Comparison of ENCODE assay signal across 24 cellular contexts in the genomic region with DNA sequence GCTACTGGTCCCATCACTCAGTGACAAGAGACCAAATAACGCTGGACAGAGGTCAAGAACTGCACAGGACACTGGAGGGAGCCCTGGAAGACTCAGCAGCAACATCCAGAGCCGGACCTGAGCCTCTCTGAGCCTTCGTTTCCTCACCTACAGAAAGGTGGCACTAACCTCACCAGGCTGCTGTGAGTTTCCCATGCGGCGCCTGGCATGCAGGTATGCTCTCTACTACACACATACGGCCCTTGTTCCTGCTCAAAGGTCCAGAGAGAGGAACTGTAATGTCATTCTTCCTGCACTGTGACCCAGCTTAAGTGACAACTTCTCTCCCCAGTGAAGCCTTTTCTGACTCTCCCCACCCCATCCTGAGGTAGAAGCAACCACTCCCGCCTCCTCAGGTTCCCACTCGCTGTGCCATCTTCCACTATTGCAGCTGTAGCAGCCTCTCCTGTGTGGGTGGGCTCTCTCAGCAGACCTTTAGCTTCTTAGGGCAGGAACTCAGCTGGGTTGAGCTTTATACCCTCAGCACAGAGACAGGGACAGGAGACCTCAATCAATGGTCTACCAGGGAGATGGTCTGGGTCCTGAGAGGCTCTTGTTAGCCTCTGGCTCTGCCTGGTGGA. TPM values are rescaled to one million over a fixed set of nuclear protein-coding genes. Genes with fewer than 3 reads are reported as not detected.
A peak's percentile ranks its signal among the peaks of the same experiment; 100 is the strongest.
DNase-seq lines count a peak whose midpoint lies in the region; ATAC-seq and TF ChIP-seq lines count a peak whose summit lies in the region.
"Had no signal": no experiment of that assay in that cellular context is flagged by ENCODE, and none has a peak within 500 bp of the region (broad histone marks: within the 10 kb centered on the region; RNA-seq: fewer than 3 reads in every experiment).

No MANE protein-coding gene starts in this region.

- no peaks in the 10 kb centered on the region for H3K9me3 ChIP-seq in neuronal stem cell (replicated peaks in 1 of 2; ENCODE audit: control insufficient read depth in 2 of 2, insufficient read depth in 1 of 2, low read depth in 1 of 2, low read length in 2 of 2)
- H3K9me3 ChIP-seq in endodermal cell (ENCODE audit: control insufficient read depth, low read length) = no peaks in the 10 kb centered on the region
- H3K9me3 ChIP-seq: BLaER1 had no signal

- H3K18ac ChIP-seq in neuronal stem cell (ENCODE audit: low read length) = no peak overlapping the region

- H3K36me3 ChIP-seq in neuronal stem cell (replicated peaks in 1 of 2; ENCODE audit: control insufficient read depth in 2 of 2, insufficient read depth in 2 of 2, low read length in 2 of 2) (no peaks in the 10 kb centered on the region), endodermal cell (ENCODE audit: control insufficient read depth, insufficient read depth, low read length) (peaks cover 19% of the 10 kb centered on the region)

- no peak overlapping the region for H3K9ac ChIP-seq in neuronal stem cell (ENCODE audit: low read depth, low read length, poor library complexity)
- H3K9ac ChIP-seq in endodermal cell (ENCODE audit: extremely low read depth, low read length, poor library complexity, severe bottlenecking) = no peak overlapping the region
- H3K9ac ChIP-seq: BLaER1 had no signal

- H2AFZ ChIP-seq in neuronal stem cell (ENCODE audit: low read length) = no peak overlapping the region
- H2AFZ ChIP-seq: PC-9 had no signal

- no peak for DNase-seq in stimulated activated naive CD8-positive, alpha-beta T cell treated with anti-CD3 and anti-CD28 coated beads, Interleukin-15, amount 100 ng/mL, for 72 hours
- no peak for DNase-seq in stimulated activated naive CD8-positive, alpha-beta T cell treated with anti-CD3 and anti-CD28 coated beads, Interleukin-15, Interleukin-2, amounts not matched to agents 100 U/mL and 50 U/mL, for 24 hours
- no peak for DNase-seq in central memory CD8-positive, alpha-beta T cell (ENCODE audit: low spot score in 2 of 2)
- DNase-seq in neuronal stem cell (ENCODE audit: low spot score) = no peak
- no peak for DNase-seq in progenitor cell of endocrine pancreas (ENCODE audit: low spot score, unreplicated experiment)
- DNase-seq in NCI-H1105 treated with DMSO at 0.1 percent for 48 hours (lab: John Stamatoyannopoulos, UW) = no peak
- no peak for DNase-seq in endodermal cell
- DNase-seq: CD4-positive, CD25-positive, alpha-beta regulatory T cell; DMS153; DND-41; GOT3; HCEC 1CT; Kasumi-1; NCI-H1105; NCI-H146; NCI-H1930; NCI-H2107; NCI-H524; NCI-H774; PC-9; RPMI8226; SHP77 had no signal

- TF ChIP-seq CTCF in progenitor cell of endocrine pancreas (IDR thresholded peaks at IDR 0.05; ENCODE audit: unreplicated experiment) (no peak), endodermal cell (conservative IDR thresholded peaks at IDR 0.05) (no peak)

- no peak overlapping the region for H3K4ac ChIP-seq in neuronal stem cell (ENCODE audit: low read length)

- no peak overlapping the region for H2BK120ac ChIP-seq in neuronal stem cell (ENCODE audit: low read depth, low read length)

- H3K4me1 ChIP-seq in neuronal stem cell (ENCODE audit: control insufficient read depth in 2 of 2, insufficient read depth in 1 of 2, low read depth in 1 of 2, low read length in 2 of 2) (peaks cover 29% of the 10 kb centered on the region in 2 donors), endodermal cell (ENCODE audit: control insufficient read depth, insufficient read depth, low read length) (peaks cover 12% of the 10 kb centered on the region)

- H3K4me2 ChIP-seq in neuronal stem cell (ENCODE audit: insufficient read depth, low read length, poor library complexity, severe bottlenecking) = no peak overlapping the region
- H3K4me2 ChIP-seq: PC-9 had no signal

- H3K36me3 Mint-ChIP-seq in central memory CD8-positive, alpha-beta T cell (ENCODE audit: insufficient read depth) = peaks cover 19% of the 10 kb centered on the region
- peaks cover 6% of the 10 kb centered on the region for H3K36me3 Mint-ChIP-seq in progenitor cell of endocrine pancreas (ENCODE audit: insufficient read depth)
- peaks cover 11% of the 10 kb centered on the region for H3K36me3 Mint-ChIP-seq in endodermal cell (ENCODE audit: low read depth)

- peaks cover 12% of the 10 kb centered on the region for H3K4me1 Mint-ChIP-seq in stimulated activated naive CD8-positive, alpha-beta T cell treated with anti-CD3 and anti-CD28 coated beads, Interleukin-15, amount 100 ng/mL, for 72 hours
- H3K4me1 Mint-ChIP-seq in central memory CD8-positive, alpha-beta T cell = no peaks in the 10 kb centered on the region
- H3K4me1 Mint-ChIP-seq in progenitor cell of endocrine pancreas (ENCODE audit: low read depth) (peaks cover 10% of the 10 kb centered on the region), endodermal cell (peaks cover 31% of the 10 kb centered on the region)
- H3K4me1 Mint-ChIP-seq: CD4-positive, CD25-positive, alpha-beta regulatory T cell had no signal

- H4K8ac ChIP-seq in neuronal stem cell (ENCODE audit: low read depth, low read length) = no peak overlapping the region

- WGBS in neuronal stem cell (ENCODE audit: extremely low coverage in 2 of 2, insufficient read length in 2 of 2, insufficient replicate concordance in 1 of 2), 2 donors = no CpG with 5 or more reads among the region's 8 CpGs
- 92 to 100% methylated on average over 6 to 8 of the region's 8 CpGs for WGBS in endodermal cell (ENCODE audit: insufficient coverage in 1 of 2, insufficient read length in 1 of 2), 2 experiments

- no peak overlapping the region for H3K4me3 ChIP-seq in neuronal stem cell (ENCODE audit: low read length in 2 of 2)
- H3K4me3 ChIP-seq in endodermal cell (ENCODE audit: low read length) = no peak overlapping the region
- H3K4me3 ChIP-seq: BLaER1, K562, PC-9 had no signal

- no peak overlapping the region for H3K27ac ChIP-seq in neuronal stem cell (replicated peaks; ENCODE audit: low read length)
- H3K27ac ChIP-seq in endodermal cell (ENCODE audit: low read depth, low read length) = no peak overlapping the region
- H3K27ac ChIP-seq: BLaER1, PC-9 had no signal

- H3K27ac Mint-ChIP-seq in stimulated activated naive CD8-positive, alpha-beta T cell treated with anti-CD3 and anti-CD28 coated beads, Interleukin-15, amount 100 ng/mL, for 72 hours = peak overlapping the region; percentile 11 to 61
- H3K27ac Mint-ChIP-seq in central memory CD8-positive, alpha-beta T cell (ENCODE audit: low read depth) = peak overlapping the region; percentile 65
- no peak overlapping the region for H3K27ac Mint-ChIP-seq in progenitor cell of endocrine pancreas
- no peak overlapping the region for H3K27ac Mint-ChIP-seq in endodermal cell

- H2BK5ac ChIP-seq in neuronal stem cell (ENCODE audit: low read length) = no peak overlapping the region

- H4K91ac ChIP-seq in neuronal stem cell (ENCODE audit: low read depth, low read length, poor library complexity) = no peak overlapping the region

- no peak overlapping the region for H2AK5ac ChIP-seq in neuronal stem cell (ENCODE audit: low read depth, low read length)

- no peaks in the 10 kb centered on the region for H3K27me3 Mint-ChIP-seq in stimulated activated naive CD8-positive, alpha-beta T cell treated with anti-CD3 and anti-CD28 coated beads, Interleukin-15, amount 100 ng/mL, for 72 hours
- no peaks in the 10 kb centered on the region for H3K27me3 Mint-ChIP-seq in central memory CD8-positive, alpha-beta T cell
- H3K27me3 Mint-ChIP-seq in progenitor cell of endocrine pancreas = no peaks in the 10 kb centered on the region
- no peaks in the 10 kb centered on the region for H3K27me3 Mint-ChIP-seq in endodermal cell (ENCODE audit: insufficient read depth)
- H3K27me3 Mint-ChIP-seq: CD4-positive, CD25-positive, alpha-beta regulatory T cell had no signal

- no peak overlapping the region for H3K23ac ChIP-seq in neuronal stem cell (ENCODE audit: low read depth, low read length, poor library complexity)

- no peak for ATAC-seq in stimulated activated naive CD8-positive, alpha-beta T cell treated with anti-CD3 and anti-CD28 coated beads, Interleukin-15, amount 100 ng/mL, for 72 hours
- ATAC-seq in stimulated activated naive CD8-positive, alpha-beta T cell treated with anti-CD3 and anti-CD28 coated beads, Interleukin-15, Interleukin-2, amounts not matched to agents 100 U/mL and 50 U/mL, for 24 hours = no peak
- ATAC-seq in central memory CD8-positive, alpha-beta T cell (replicated peaks; ENCODE audit: extremely low read depth, poor library complexity, severe bottlenecking) = no peak
- ATAC-seq: K562 had no signal

- no peak overlapping the region for H2BK15ac ChIP-seq in neuronal stem cell (ENCODE audit: low read length)

- H2BK12ac ChIP-seq in neuronal stem cell (ENCODE audit: low read length) = no peak overlapping the region

- peak overlapping the region; percentile 64 for H3K14ac ChIP-seq in neuronal stem cell (ENCODE audit: low read length)

- H3K9me3 Mint-ChIP-seq in stimulated activated naive CD8-positive, alpha-beta T cell treated with anti-CD3 and anti-CD28 coated beads, Interleukin-15, amount 100 ng/mL, for 72 hours = no peaks in the 10 kb centered on the region
- no peaks in the 10 kb centered on the region for H3K9me3 Mint-ChIP-seq in central memory CD8-positive, alpha-beta T cell
- no peaks in the 10 kb centered on the region for H3K9me3 Mint-ChIP-seq in progenitor cell of endocrine pancreas (ENCODE audit: low read depth)
- no peaks in the 10 kb centered on the region for H3K9me3 Mint-ChIP-seq in endodermal cell
- H3K9me3 Mint-ChIP-seq: CD4-positive, CD25-positive, alpha-beta regulatory T cell had no signal

- no peaks in the 10 kb centered on the region for H3K79me1 ChIP-seq in neuronal stem cell (ENCODE audit: low read depth, low read length)

- no peak overlapping the region for H3K4me3 Mint-ChIP-seq in stimulated activated naive CD8-positive, alpha-beta T cell treated with anti-CD3 and anti-CD28 coated beads, Interleukin-15, amount 100 ng/mL, for 72 hours
- H3K4me3 Mint-ChIP-seq in central memory CD8-positive, alpha-beta T cell = no peak overlapping the region
- H3K4me3 Mint-ChIP-seq in progenitor cell of endocrine pancreas (ENCODE audit: low read depth) (no peak overlapping the region), endodermal cell (no peak overlapping the region)
- H3K4me3 Mint-ChIP-seq: CD4-positive, CD25-positive, alpha-beta regulatory T cell had no signal

- H3K27me3 ChIP-seq in neuronal stem cell (ENCODE audit: control insufficient read depth in 3 of 3, insufficient read depth in 3 of 3, low read depth in 1 of 3, low read length in 3 of 3) = no peaks in the 10 kb centered on the region
- no peaks in the 10 kb centered on the region for H3K27me3 ChIP-seq in endodermal cell (ENCODE audit: control insufficient read depth, insufficient read depth, low read length, poor library complexity, severe bottlenecking)
- H3K27me3 ChIP-seq: BLaER1 had no signal

RNA-seq across cellular contexts. Expression of gene SREBF1, which starts 43.9 kb away (rescaled TPM):
- polyA plus RNA-seq in neuronal stem cell (2013, experiment 1 of 2) = 57.8 TPM
- 61.7 TPM for polyA plus RNA-seq in neuronal stem cell (2013, experiment 2 of 2)
- total RNA-seq in progenitor cell of endocrine pancreas = 85.0 and 98.9 TPM in 2 replicates
- 10 to 100 TPM; 39.0 to 58.2 TPM for total RNA-seq in endodermal cell
- 69.1 TPM for polyA plus RNA-seq in endodermal cell (2013, experiment 1 of 2)
- polyA plus RNA-seq in endodermal cell (2013, experiment 2 of 2) = 66.7 TPM

Comparison
In these comparisons a context has a peak if more than half of its experiments do, and no peak if none do; other contexts are left out.
1. H3K27ac Mint-ChIP-seq: peak in stimulated activated naive CD8-positive, alpha-beta T cell treated with anti-CD3 and anti-CD28 coated beads, Interleukin-15, amount 100 ng/mL, for 72 hours (2 of 2) and central memory CD8-positive, alpha-beta T cell (single experiment); none in progenitor cell of endocrine pancreas (single experiment) and endodermal cell (single experiment).